In genomic region chr16:21379645-21380044, GRCh38 we compare ENCODE assay signal across 7 cellular contexts.
DNase-seq lines count a peak whose midpoint lies in the region; ATAC-seq and TF ChIP-seq lines count a peak whose summit lies in the region.
"Not testable (repeated sequence)": the region's sequence is repeated elsewhere in the genome, so short reads cannot be mapped to it uniquely, and the experiment has no call there.

No MANE protein-coding gene starts in this region.

- not testable (repeated sequence) for H3K36me3 ChIP-seq in OCI-LY7 (ENCODE audit: insufficient read depth, low read length)

- H2AFZ ChIP-seq in OCI-LY7 (ENCODE audit: low read length): not testable (repeated sequence)

- H3K36me3 Mint-ChIP-seq in central memory CD8-positive, alpha-beta T cell (ENCODE audit: insufficient read depth); stimulated activated memory B cell treated with anti-CD40 and anti-IgM and Interleukin-4, amounts not matched to agents 10 μg/mL and 1 μg/mL and 100 μg/mL, for 72 hours: not testable (repeated sequence)

- H3K4me3 ChIP-seq in OCI-LY7 (ENCODE audit: low read depth, low read length, poor library complexity, severe bottlenecking): not testable (repeated sequence)

- H3K27me3 Mint-ChIP-seq in central memory CD8-positive, alpha-beta T cell; stimulated activated memory B cell treated with anti-CD40 and anti-IgM and Interleukin-4, amounts not matched to agents 10 μg/mL and 1 μg/mL and 100 μg/mL, for 72 hours: not testable (repeated sequence)

- CTCF ChIA-PET in OCI-LY7 (lab: Charles Lee; ENCODE audit: unreplicated experiment): not testable (repeated sequence)

- ATAC-seq in GM18861 (IDR thresholded peaks at IDR 0.05; ENCODE audit: unreplicated experiment) (peak; percentile 64), GM19467 (IDR thresholded peaks at IDR 0.05; ENCODE audit: unreplicated experiment) (peak; percentile 52), HG02610 (IDR thresholded peaks at IDR 0.05; ENCODE audit: unreplicated experiment) (peak; percentile 56), HG03342 (IDR thresholded peaks at IDR 0.05; ENCODE audit: unreplicated experiment) (peak; percentile 75)
- peak; percentile 28 for ATAC-seq in central memory CD8-positive, alpha-beta T cell (replicated peaks; ENCODE audit: extremely low read depth, poor library complexity, severe bottlenecking)
- peak; percentile 96 for ATAC-seq in stimulated activated memory B cell treated with anti-CD40 and anti-IgM and Interleukin-4, amounts not matched to agents 10 μg/mL and 1 μg/mL and 100 μg/mL, for 72 hours

- intact Hi-C loops in OCI-LY7 (cut with micrococcal nuclease; ENCODE audit: unreplicated experiment): not testable (repeated sequence)

- DNase-seq in OCI-LY7 (ENCODE audit: low spot score); central memory CD8-positive, alpha-beta T cell (ENCODE audit: low spot score in 2 of 2): not testable (repeated sequence)

- not testable (repeated sequence) for H3K79me2 ChIP-seq in OCI-LY7 (ENCODE audit: insufficient read depth, low read depth, low read length)

- not testable (repeated sequence) for H3K9me3 Mint-ChIP-seq in central memory CD8-positive, alpha-beta T cell; stimulated activated memory B cell treated with anti-CD40 and anti-IgM and Interleukin-4, amounts not matched to agents 10 μg/mL and 1 μg/mL and 100 μg/mL, for 72 hours

- not testable (repeated sequence) for H3K4me1 Mint-ChIP-seq in central memory CD8-positive, alpha-beta T cell; stimulated activated memory B cell treated with anti-CD40 and anti-IgM and Interleukin-4, amounts not matched to agents 10 μg/mL and 1 μg/mL and 100 μg/mL, for 72 hours

- H3K27ac ChIP-seq in OCI-LY7 (ENCODE audit: low read depth, low read length, poor library complexity, severe bottlenecking): peak overlapping the region; percentile 47

- H3K4me3 Mint-ChIP-seq in central memory CD8-positive, alpha-beta T cell: not testable (repeated sequence)
- H3K4me3 Mint-ChIP-seq in stimulated activated memory B cell treated with anti-CD40 and anti-IgM and Interleukin-4, amounts not matched to agents 10 μg/mL and 1 μg/mL and 100 μg/mL, for 72 hours: peak overlapping the region; percentile 46

- H3K9me3 ChIP-seq in OCI-LY7 (ENCODE audit: low read length): not testable (repeated sequence)

- H3K27ac Mint-ChIP-seq in central memory CD8-positive, alpha-beta T cell (ENCODE audit: low read depth); stimulated activated memory B cell treated with anti-CD40 and anti-IgM and Interleukin-4, amounts not matched to agents 10 μg/mL and 1 μg/mL and 100 μg/mL, for 72 hours: not testable (repeated sequence)

- TF ChIP-seq CTCF in OCI-LY7 (conservative IDR thresholded peaks at IDR 0.05; ENCODE audit: low read length): not testable (repeated sequence)

- POLR2A ChIA-PET in OCI-LY7 (lab: Charles Lee): not testable (repeated sequence)

- not testable (repeated sequence) for H3K9me2 ChIP-seq in OCI-LY7 (ENCODE audit: insufficient read depth, low read length)

- not testable (repeated sequence) for H4K20me1 ChIP-seq in OCI-LY7 (ENCODE audit: insufficient read depth, low read length)

- not testable (repeated sequence) for BruUV-seq in OCI-LY7 (replicated peaks; lab: Mats Ljungman, UMichigan)

- not testable (repeated sequence) for H3K4me2 ChIP-seq in OCI-LY7 (ENCODE audit: low read length)

- peaks cover 14% of the 10 kb centered on the region for H3K4me1 ChIP-seq in OCI-LY7 (ENCODE audit: insufficient read depth, low read length, poor library complexity, severe bottlenecking)

Comparison
In these comparisons a context has a peak if more than half of its experiments do, and no peak if none do; other contexts are left out.
1. ATAC-seq: peak in every context shown above with its lines; median percentile 96 in stimulated activated memory B cell treated with anti-CD40 and anti-IgM and Interleukin-4, amounts not matched to agents 10 μg/mL and 1 μg/mL and 100 μg/mL, for 72 hours; 75 in HG03342; 64 in GM18861; 56 in HG02610; 52 in GM19467; 28 in central memory CD8-positive, alpha-beta T cell.